In genomic region chr1:44213222-44214112, GRCh38 we compare ENCODE assay signal across 7 cellular contexts. TPM values are rescaled to one million over a fixed set of nuclear protein-coding genes. Genes with fewer than 3 reads are reported as not detected.
DNase-seq lines count a peak whose midpoint lies in the region; ATAC-seq and TF ChIP-seq lines count a peak whose summit lies in the region.

TSS of gene DMAP1 (plus strand) at chr1:44213471. CDS start at chr1:44213754, 283 bp downstream.

- peak within 1 kb of the TSS; percentile 78 for H3K27ac ChIP-seq in VCaP
- H3K27ac ChIP-seq in breast epithelium, result peak within 1 kb of the TSS; percentile 77 to 85
- H3K27ac ChIP-seq in iPS-20b (ENCODE audit: low read length), result peak within 1 kb of the TSS; percentile 36
- peak within 1 kb of the TSS; percentile 14 to 95 (median 81) for H3K27ac ChIP-seq in skin epidermis

- H3K9ac ChIP-seq in iPS-20b (ENCODE audit: low read depth, low read length), result peak within 1 kb of the TSS; percentile 81; the same call in 1 of the 2 replicates

- H3K9me3 ChIP-seq in breast epithelium (no peaks in the 10 kb centered on the region), iPS-20b (ENCODE audit: insufficient read depth, low read depth, low read length) (no peaks in the 10 kb centered on the region)

- peaks cover 0 to 8% of the 10 kb centered on the region in 2 donors for H3K4me1 ChIP-seq in breast epithelium
- peaks cover 5% of the 10 kb centered on the region; the same call in 1 of the 2 replicates for H3K4me1 ChIP-seq in iPS-20b (ENCODE audit: insufficient read depth, low read length)

- peak; percentile 72 for ATAC-seq in GM18511 (IDR thresholded peaks at IDR 0.05; ENCODE audit: unreplicated experiment)
- peak; percentile 50 for ATAC-seq in HG03064 (IDR thresholded peaks at IDR 0.05; ENCODE audit: low read depth, unreplicated experiment)

- H3K4me3 ChIP-seq in breast epithelium (peak within 1 kb of the TSS; percentile 85 to 97 (median 91)), iPS-20b (ENCODE audit: low read length) (peak within 1 kb of the TSS; percentile 86), skin epidermis (peak within 1 kb of the TSS; percentile 57 to 91 (median 81))

- no peak for TF ChIP-seq POLR2A in breast epithelium (IDR thresholded peaks at IDR 0.05)

- no peaks in the 10 kb centered on the region for H3K36me3 ChIP-seq in breast epithelium
- peaks cover 36% of the 10 kb centered on the region for H3K36me3 ChIP-seq in iPS-20b (ENCODE audit: insufficient read depth, low read depth, low read length)

- TF ChIP-seq CTCF in VCaP (conservative IDR thresholded peaks at IDR 0.05), result no peak; the same call in 1 of the 2 replicates
- TF ChIP-seq CTCF in breast epithelium (IDR thresholded peaks at IDR 0.05), result no peak

- DNase-seq in NCI-H2171 treated with DMSO at 0.1 percent for 48 hours (lab: John Stamatoyannopoulos, UW), result peak; percentile 91
- peak; percentile 69 to 86 for DNase-seq in breast epithelium (ENCODE audit: low spot score in 2 of 2)

- H3K27me3 ChIP-seq in breast epithelium, result no peaks in the 10 kb centered on the region
- H3K27me3 ChIP-seq in iPS-20b (ENCODE audit: insufficient read depth, low read length), result peaks cover 4% of the 10 kb centered on the region

- intact Hi-C loops in breast epithelium (cut with DNase I; ENCODE audit: low total_unique reads), result no loop called here

RNA-seq across cellular contexts. Expression of gene DMAP1, which starts in this region (rescaled TPM):
- total RNA-seq in breast epithelium, result 10 to 100 TPM; 40.3 to 66.2 (median 51.4) TPM

Comparison
In these comparisons a context has a peak if more than half of its experiments do, and no peak if none do; other contexts are left out.
1. Peak in every context shown above with its lines: DNase-seq, ATAC-seq, H3K4me3 ChIP-seq and H3K27ac ChIP-seq.